In the genomic region with DNA sequence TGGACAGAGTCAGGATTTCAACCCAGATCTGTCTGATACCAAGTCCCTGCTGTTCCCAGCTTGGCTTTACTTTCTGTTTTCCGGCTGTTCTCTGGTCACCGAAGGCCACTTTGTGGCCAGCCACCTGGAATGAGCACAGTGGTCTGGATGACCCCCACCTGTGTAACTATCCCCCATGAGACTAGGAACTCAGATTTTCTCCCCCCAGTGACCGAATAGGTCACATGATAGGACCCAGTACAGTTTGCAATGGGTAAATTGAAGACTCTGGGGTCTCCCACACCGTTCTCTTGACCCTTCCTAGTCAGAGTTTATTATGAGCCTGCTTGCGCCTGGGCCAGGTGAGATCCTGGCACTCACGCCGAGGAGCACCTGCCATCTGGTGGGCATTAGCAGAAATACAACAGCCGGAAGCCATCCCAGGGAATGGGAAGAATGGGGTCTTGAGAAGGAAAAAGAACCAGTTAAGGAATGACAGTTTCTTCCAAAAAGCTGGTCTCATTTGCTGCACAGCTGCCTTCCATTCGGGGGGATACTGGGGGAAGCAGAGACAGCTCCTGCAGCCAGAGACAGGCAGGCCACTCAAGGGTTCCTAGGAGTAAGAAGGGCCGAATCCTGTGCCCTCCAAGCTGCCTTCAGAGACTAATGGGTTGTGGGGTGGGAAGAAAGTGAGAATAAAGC, we compare ENCODE assay signal across 1 cellular context.
TF ChIP-seq lines count a peak whose summit lies in the region.

No MANE protein-coding gene starts in this region.

TF ChIP-seq in HEK293, 187 proteins besides CTCF, POLR2A, EP300 and RAD21 (continued from another document):
- TF ChIP-seq, protein P1, sequence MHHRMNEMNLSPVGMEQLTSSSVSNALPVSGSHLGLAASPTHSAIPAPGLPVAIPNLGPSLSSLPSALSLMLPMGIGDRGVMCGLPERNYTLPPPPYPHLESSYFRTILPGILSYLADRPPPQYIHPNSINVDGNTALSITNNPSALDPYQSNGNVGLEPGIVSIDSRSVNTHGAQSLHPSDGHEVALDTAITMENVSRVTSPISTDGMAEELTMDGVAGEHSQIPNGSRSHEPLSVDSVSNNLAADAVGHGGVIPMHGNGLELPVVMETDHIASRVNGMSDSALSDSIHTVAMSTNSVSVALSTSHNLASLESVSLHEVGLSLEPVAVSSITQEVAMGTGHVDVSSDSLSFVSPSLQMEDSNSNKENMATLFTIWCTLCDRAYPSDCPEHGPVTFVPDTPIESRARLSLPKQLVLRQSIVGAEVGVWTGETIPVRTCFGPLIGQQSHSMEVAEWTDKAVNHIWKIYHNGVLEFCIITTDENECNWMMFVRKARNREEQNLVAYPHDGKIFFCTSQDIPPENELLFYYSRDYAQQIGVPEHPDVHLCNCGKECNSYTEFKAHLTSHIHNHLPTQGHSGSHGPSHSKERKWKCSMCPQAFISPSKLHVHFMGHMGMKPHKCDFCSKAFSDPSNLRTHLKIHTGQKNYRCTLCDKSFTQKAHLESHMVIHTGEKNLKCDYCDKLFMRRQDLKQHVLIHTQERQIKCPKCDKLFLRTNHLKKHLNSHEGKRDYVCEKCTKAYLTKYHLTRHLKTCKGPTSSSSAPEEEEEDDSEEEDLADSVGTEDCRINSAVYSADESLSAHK (tag by site-specific recombination; IDR thresholded peaks at IDR 0.05) = peak; percentile 77
- no peak for TF ChIP-seq ZNF391 (tag by site-specific recombination; IDR thresholded peaks at IDR 0.05; ENCODE audit: borderline replicate concordance, low read depth)
- no peak for TF ChIP-seq ZNF24 (tag by site-specific recombination; IDR thresholded peaks at IDR 0.05)
- TF ChIP-seq ZBTB8A (tag by site-specific recombination; IDR thresholded peaks at IDR 0.05) = 0 out of 2 replicates have a peak, but pooled peaks have one; percentile 31
- TF ChIP-seq ZBTB17 (tag by site-specific recombination; IDR thresholded peaks at IDR 0.05) = peak; percentile 29; the same call in 1 of the 2 replicates
- TF ChIP-seq ZNF660 (tag by site-specific recombination; IDR thresholded peaks at IDR 0.05) = no peak
- TF ChIP-seq, protein P2, sequence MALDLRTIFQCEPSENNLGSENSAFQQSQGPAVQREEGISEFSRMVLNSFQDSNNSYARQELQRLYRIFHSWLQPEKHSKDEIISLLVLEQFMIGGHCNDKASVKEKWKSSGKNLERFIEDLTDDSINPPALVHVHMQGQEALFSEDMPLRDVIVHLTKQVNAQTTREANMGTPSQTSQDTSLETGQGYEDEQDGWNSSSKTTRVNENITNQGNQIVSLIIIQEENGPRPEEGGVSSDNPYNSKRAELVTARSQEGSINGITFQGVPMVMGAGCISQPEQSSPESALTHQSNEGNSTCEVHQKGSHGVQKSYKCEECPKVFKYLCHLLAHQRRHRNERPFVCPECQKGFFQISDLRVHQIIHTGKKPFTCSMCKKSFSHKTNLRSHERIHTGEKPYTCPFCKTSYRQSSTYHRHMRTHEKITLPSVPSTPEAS (tag by site-specific recombination; IDR thresholded peaks at IDR 0.05) = no peak
- TF ChIP-seq ZNF600 (tag by site-specific recombination; IDR thresholded peaks at IDR 0.05) = no peak
- TF ChIP-seq BCL11B (tag by site-specific recombination; IDR thresholded peaks at IDR 0.05; ENCODE audit: low read depth) = peak; percentile 68; the same call in 1 of the 2 replicates
- TF ChIP-seq ZNF621 (tag by site-specific recombination; IDR thresholded peaks at IDR 0.05) = no peak
- peak; percentile 34; the same call in 1 of the 2 replicates for TF ChIP-seq SP7 (tag by site-specific recombination; IDR thresholded peaks at IDR 0.05)
- TF ChIP-seq ZBTB20 (tag by site-specific recombination; IDR thresholded peaks at IDR 0.05) = no peak
- peak; percentile 90 for TF ChIP-seq ZNF654 (tag by site-specific recombination; IDR thresholded peaks at IDR 0.05; ENCODE audit: low read depth)
- TF ChIP-seq SCRT2 (tag by site-specific recombination; IDR thresholded peaks at IDR 0.05) = no peak
- no peak for TF ChIP-seq ZNF423 (tag by site-specific recombination; IDR thresholded peaks at IDR 0.05)
- TF ChIP-seq IKZF3 (tag by site-specific recombination; IDR thresholded peaks at IDR 0.05) = peak; percentile 76
- TF ChIP-seq MYNN (tag by site-specific recombination; IDR thresholded peaks at IDR 0.05; ENCODE audit: borderline replicate concordance) = no peak
- TF ChIP-seq, protein P3, sequence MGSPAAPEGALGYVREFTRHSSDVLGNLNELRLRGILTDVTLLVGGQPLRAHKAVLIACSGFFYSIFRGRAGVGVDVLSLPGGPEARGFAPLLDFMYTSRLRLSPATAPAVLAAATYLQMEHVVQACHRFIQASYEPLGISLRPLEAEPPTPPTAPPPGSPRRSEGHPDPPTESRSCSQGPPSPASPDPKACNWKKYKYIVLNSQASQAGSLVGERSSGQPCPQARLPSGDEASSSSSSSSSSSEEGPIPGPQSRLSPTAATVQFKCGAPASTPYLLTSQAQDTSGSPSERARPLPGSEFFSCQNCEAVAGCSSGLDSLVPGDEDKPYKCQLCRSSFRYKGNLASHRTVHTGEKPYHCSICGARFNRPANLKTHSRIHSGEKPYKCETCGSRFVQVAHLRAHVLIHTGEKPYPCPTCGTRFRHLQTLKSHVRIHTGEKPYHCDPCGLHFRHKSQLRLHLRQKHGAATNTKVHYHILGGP (tag by site-specific recombination; IDR thresholded peaks at IDR 0.05) = no peak
- peak; percentile 64; the same call in 1 of the 2 replicates for TF ChIP-seq ZNF2 (tag by site-specific recombination; IDR thresholded peaks at IDR 0.05)
